Comparison of ENCODE assay signal across 21 cellular contexts in genomic region chr13:62510906-62511655, GRCh38.
A peak's percentile ranks its signal among the peaks of the same experiment; 100 is the strongest.
DNase-seq lines count a peak whose midpoint lies in the region; ATAC-seq and TF ChIP-seq lines count a peak whose summit lies in the region.
"Had no signal": no experiment of that assay in that cellular context is flagged by ENCODE, and none has a peak within 500 bp of the region (broad histone marks: within the 10 kb centered on the region; RNA-seq: fewer than 3 reads in every experiment).

No MANE protein-coding gene starts in this region.

- no peak overlapping the region for H2AK5ac ChIP-seq in H9 (ENCODE audit: insufficient read length, low read length)

- H3K36me3 Mint-ChIP-seq in H9 (ENCODE audit: insufficient read depth in 1 of 3, low read depth in 3 of 3) (no peaks in the 10 kb centered on the region; a peak in 1 of 7 replicates), type B pancreatic cell (no peaks in the 10 kb centered on the region)

- peaks cover 2% of the 10 kb centered on the region; the same call in 1 of the 2 replicates for H3K27me3 Mint-ChIP-seq in H9 (ENCODE audit: low read depth)
- no peaks in the 10 kb centered on the region for H3K27me3 Mint-ChIP-seq in type B pancreatic cell
- H3K27me3 Mint-ChIP-seq: activated CD4-positive, alpha-beta T cell treated with anti-CD3 and anti-CD28 coated beads, Interleukin-2, amount 10 ng/mL, durations not matched to agents 7 days and 5 days; activated naive CD8-positive, alpha-beta T cell treated with anti-CD3 and anti-CD28 coated beads, Interleukin-2, amount 50 U/mL, for 24 hours; B cell; effector memory CD8-positive, alpha-beta T cell had no signal

- no peak for DNase-seq in H9
- DNase-seq in iPS DF 6.9 (ENCODE audit: low read depth, low spot score) = peak; percentile 37
- no peak for DNase-seq in DMS79 (lab: John Stamatoyannopoulos, UW)
- no peak for DNase-seq in type B pancreatic cell (ENCODE audit: extremely low spot score, unreplicated experiment)
- no peak for DNase-seq in hypothalamus (lab: John Stamatoyannopoulos, UW)
- DNase-seq: activated CD4-positive, alpha-beta T cell treated with anti-CD3 and anti-CD28 coated beads, Interleukin-2, amount 10 ng/mL, durations not matched to agents 7 days and 5 days; activated naive CD8-positive, alpha-beta T cell treated with anti-CD3 and anti-CD28 coated beads, Interleukin-2, amount 50 U/mL, for 24 hours; activated T-cell treated with anti-CD3 and anti-CD28 coated beads, Interleukin-2, amount 50 U/mL, for 48 hours; effector memory CD8-positive, alpha-beta T cell; GOT3; natural killer cell; SHP77 treated with DMSO at 0.1 percent for 48 hours; stimulated activated naive CD8-positive, alpha-beta T cell treated with anti-CD3 and anti-CD28 coated beads, Interleukin-15, amount 100 ng/mL, for 72 hours; T1000; uterus had no signal

- H3K4me3 Mint-ChIP-seq in H9 = no peak overlapping the region; a peak in 1 of 5 replicates
- no peak overlapping the region for H3K4me3 Mint-ChIP-seq in type B pancreatic cell
- H3K4me3 Mint-ChIP-seq: activated CD4-positive, alpha-beta T cell treated with anti-CD3 and anti-CD28 coated beads, Interleukin-2, amount 10 ng/mL, durations not matched to agents 7 days and 5 days; activated naive CD8-positive, alpha-beta T cell treated with anti-CD3 and anti-CD28 coated beads, Interleukin-2, amount 50 U/mL, for 24 hours; B cell; effector memory CD8-positive, alpha-beta T cell; natural killer cell; stimulated activated naive CD8-positive, alpha-beta T cell treated with anti-CD3 and anti-CD28 coated beads, Interleukin-15, amount 100 ng/mL, for 72 hours had no signal

- H3K4me1 ChIP-seq in H9 (ENCODE audit: insufficient read depth, low read length) = peaks cover 4% of the 10 kb centered on the region; the same call in 1 of the 2 replicates
- H3K4me1 ChIP-seq in Loucy (ENCODE audit: insufficient read depth, low read length, poor library complexity, severe bottlenecking) = no peaks in the 10 kb centered on the region
- peaks cover 3% of the 10 kb centered on the region; the same call in 1 of the 2 replicates for H3K4me1 ChIP-seq in iPS DF 6.9 (ENCODE audit: control insufficient read depth, insufficient read depth, low read length)
- H3K4me1 ChIP-seq: uterus had no signal

- no peak overlapping the region for H2BK5ac ChIP-seq in H9 (ENCODE audit: insufficient read length, low read length)

- H3K18ac ChIP-seq in H9 (ENCODE audit: insufficient read length, low read depth, low read length) = no peak overlapping the region

- H4K20me1 ChIP-seq in H9 (ENCODE audit: control insufficient read depth, insufficient read depth, insufficient read length) (no peaks in the 10 kb centered on the region), Loucy (ENCODE audit: insufficient read depth, low read length, poor library complexity, severe bottlenecking) (no peaks in the 10 kb centered on the region)

- H3F3A ChIP-seq in Loucy (ENCODE audit: low read depth) = no peaks in the 10 kb centered on the region

- H2BK20ac ChIP-seq in H9 (ENCODE audit: low read depth, low read length, poor library complexity, severe bottlenecking) = no peak overlapping the region

- H3K4me2 ChIP-seq in H9 (ENCODE audit: insufficient read depth, insufficient read length, low read length) (no peak overlapping the region), Loucy (ENCODE audit: low read depth, low read length, poor library complexity, severe bottlenecking) (peak overlapping the region; percentile 9)

- no CpG with 5 or more reads among the region's 2 CpGs for WGBS in H9 (ENCODE audit: extremely low coverage, insufficient read length, low lambda C conversion rate)
- WGBS in iPS DF 6.9 (ENCODE audit: insufficient coverage, insufficient read length) = no CpG with 5 or more reads among the region's 2 CpGs

- H3K14ac ChIP-seq in H9 (ENCODE audit: insufficient read depth, low read length) = no peak overlapping the region

- no peaks in the 10 kb centered on the region for H3K9me3 Mint-ChIP-seq in H9
- H3K9me3 Mint-ChIP-seq in type B pancreatic cell = no peaks in the 10 kb centered on the region
- H3K9me3 Mint-ChIP-seq: activated CD4-positive, alpha-beta T cell treated with anti-CD3 and anti-CD28 coated beads, Interleukin-2, amount 10 ng/mL, durations not matched to agents 7 days and 5 days; activated naive CD8-positive, alpha-beta T cell treated with anti-CD3 and anti-CD28 coated beads, Interleukin-2, amount 50 U/mL, for 24 hours; stimulated activated naive CD8-positive, alpha-beta T cell treated with anti-CD3 and anti-CD28 coated beads, Interleukin-15, amount 100 ng/mL, for 72 hours had no signal

- ATAC-seq in GM18520 (IDR thresholded peaks at IDR 0.05; ENCODE audit: unreplicated experiment) (peak; percentile 46), HG02588 (IDR thresholded peaks at IDR 0.05; ENCODE audit: unreplicated experiment) (no peak)
- ATAC-seq: activated naive CD8-positive, alpha-beta T cell treated with anti-CD3 and anti-CD28 coated beads, Interleukin-2, amount 50 U/mL, for 24 hours; effector memory CD8-positive, alpha-beta T cell; natural killer cell; stimulated activated naive CD8-positive, alpha-beta T cell treated with anti-CD3 and anti-CD28 coated beads, Interleukin-15, amount 100 ng/mL, for 72 hours had no signal

- no peaks in the 10 kb centered on the region for H3K79me2 ChIP-seq in H9 (ENCODE audit: insufficient read depth, low read length)
- no peaks in the 10 kb centered on the region for H3K79me2 ChIP-seq in Loucy (ENCODE audit: insufficient read depth, low read length)

- H3K27ac ChIP-seq in H9 (ENCODE audit: insufficient read length, low read depth, low read length) (no peak overlapping the region), iPS DF 6.9 (ENCODE audit: low read length) (no peak overlapping the region)
- H3K27ac ChIP-seq: cardiac muscle cell, uterus had no signal

- no peaks in the 10 kb centered on the region for H3K9me3 ChIP-seq in H9 (ENCODE audit: control insufficient read depth, low read depth, low read length)
- H3K9me3 ChIP-seq in Loucy (ENCODE audit: insufficient read depth, low read depth, low read length) = no peaks in the 10 kb centered on the region
- H3K9me3 ChIP-seq in iPS DF 6.9 (ENCODE audit: control insufficient read depth, insufficient read depth, low read length) = no peaks in the 10 kb centered on the region
- H3K9me3 ChIP-seq: uterus had no signal

- H3K79me1 ChIP-seq in H9 (ENCODE audit: insufficient read depth, low read depth, low read length, poor library complexity, severe bottlenecking) = no peaks in the 10 kb centered on the region

- H2AFZ ChIP-seq in H9 (ENCODE audit: low read length) (no peak overlapping the region), Loucy (ENCODE audit: low read length) (peak overlapping the region; percentile 22)

- H3K23me2 ChIP-seq in H9 (ENCODE audit: insufficient read length, low read depth, low read length, poor library complexity, severe bottlenecking) = no peaks in the 10 kb centered on the region

- H2BK12ac ChIP-seq in H9 (ENCODE audit: insufficient read length, low read depth, low read length) = no peak overlapping the region

- H3K27me3 ChIP-seq in H9 (ENCODE audit: insufficient read depth, low read length) (no peaks in the 10 kb centered on the region), Loucy (ENCODE audit: insufficient read depth, low read length, poor library complexity, severe bottlenecking) (no peaks in the 10 kb centered on the region), iPS DF 6.9 (ENCODE audit: control insufficient read depth, insufficient read depth, low read length) (no peaks in the 10 kb centered on the region)
- H3K27me3 ChIP-seq: cardiac muscle cell, uterus had no signal

- H4K91ac ChIP-seq in H9 (ENCODE audit: insufficient read length, low read depth, low read length) = no peak overlapping the region

- H2BK120ac ChIP-seq in H9 (ENCODE audit: low read depth, low read length, poor library complexity, severe bottlenecking) = no peak overlapping the region

- no peak overlapping the region for H3K23ac ChIP-seq in H9 (ENCODE audit: insufficient read length, low read depth, low read length)

- H4K8ac ChIP-seq in H9 (replicated peaks; ENCODE audit: insufficient read length, low read depth, low read length) = no peak overlapping the region

- no peaks in the 10 kb centered on the region for H3K9me2 ChIP-seq in Loucy (replicated peaks; ENCODE audit: low read depth, low read length)

- no peak overlapping the region for H3K9ac ChIP-seq in H9 (ENCODE audit: extremely low read depth, insufficient read length, low read length)
- H3K9ac ChIP-seq in Loucy (ENCODE audit: low read depth, low read length, poor library complexity, severe bottlenecking) = no peak overlapping the region

- H2BK15ac ChIP-seq in H9 (ENCODE audit: low read depth, low read length) = no peak overlapping the region

- H3K56ac ChIP-seq in H9 (ENCODE audit: insufficient read length, low read depth, low read length) = no peak overlapping the region

- H4K5ac ChIP-seq in H9 (ENCODE audit: insufficient read length, low read depth, low read length) = no peak overlapping the region

- H3K4me1 Mint-ChIP-seq in H9 = peaks cover 61 to 64% of the 10 kb centered on the region in 2 experiments
- no peaks in the 10 kb centered on the region for H3K4me1 Mint-ChIP-seq in type B pancreatic cell (ENCODE audit: unreplicated experiment)
- H3K4me1 Mint-ChIP-seq: activated CD4-positive, alpha-beta T cell treated with anti-CD3 and anti-CD28 coated beads, Interleukin-2, amount 10 ng/mL, durations not matched to agents 7 days and 5 days; activated naive CD8-positive, alpha-beta T cell treated with anti-CD3 and anti-CD28 coated beads, Interleukin-2, amount 50 U/mL, for 24 hours; B cell; natural killer cell; stimulated activated naive CD8-positive, alpha-beta T cell treated with anti-CD3 and anti-CD28 coated beads, Interleukin-15, amount 100 ng/mL, for 72 hours had no signal

- no peak overlapping the region for H3K4ac ChIP-seq in H9 (ENCODE audit: low read depth, low read length)

- H3K36me3 ChIP-seq in Loucy (ENCODE audit: insufficient read depth, low read length) (no peaks in the 10 kb centered on the region), iPS DF 6.9 (ENCODE audit: control insufficient read depth, insufficient read depth, low read length) (no peaks in the 10 kb centered on the region)
- H3K36me3 ChIP-seq: cardiac muscle cell, uterus had no signal

- H3K27ac Mint-ChIP-seq in H9 (peak overlapping the region in 2 of 3 experiments; percentile 49 to 73; a peak in 4 of 7 replicates), type B pancreatic cell (no peak overlapping the region)
- H3K27ac Mint-ChIP-seq: activated CD4-positive, alpha-beta T cell treated with anti-CD3 and anti-CD28 coated beads, Interleukin-2, amount 10 ng/mL, durations not matched to agents 7 days and 5 days; activated naive CD8-positive, alpha-beta T cell treated with anti-CD3 and anti-CD28 coated beads, Interleukin-2, amount 50 U/mL, for 24 hours; B cell; effector memory CD8-positive, alpha-beta T cell; natural killer cell; stimulated activated naive CD8-positive, alpha-beta T cell treated with anti-CD3 and anti-CD28 coated beads, Interleukin-15, amount 100 ng/mL, for 72 hours had no signal

- H3T11ph ChIP-seq in H9 (ENCODE audit: low read length) = no peak overlapping the region

- no peak for TF ChIP-seq CTCF in H9 (conservative IDR thresholded peaks at IDR 0.05)
- no peak for TF ChIP-seq CTCF in Loucy (conservative IDR thresholded peaks at IDR 0.05; ENCODE audit: low read length)
- TF ChIP-seq CTCF in type B pancreatic cell (conservative IDR thresholded peaks at IDR 0.05) = no peak

- H3K4me3 ChIP-seq in Loucy (ENCODE audit: low read length, poor library complexity, severe bottlenecking) = no peak overlapping the region
- H3K4me3 ChIP-seq in iPS DF 6.9 (ENCODE audit: low read length) = no peak overlapping the region
- H3K4me3 ChIP-seq: cardiac muscle cell, lung, uterus had no signal
